In genomic region chr12:65187665-65188064, GRCh38 we compare ENCODE assay signal across 24 cellular contexts.
"Had no signal": no experiment of that assay in that cellular context is flagged by ENCODE, and none has a peak within 500 bp of the region (broad histone marks: within the 10 kb centered on the region; RNA-seq: fewer than 3 reads in every experiment).

No MANE protein-coding gene starts in this region.

- H3K4me3 Mint-ChIP-seq: activated CD4-positive, alpha-beta T cell treated with anti-CD3 and anti-CD28 coated beads, Interleukin-2, amount 10 ng/mL, durations not matched to agents 7 days and 5 days; activated CD8-positive, alpha-beta memory T cell treated with anti-CD3 and anti-CD28 coated beads, Interleukin-2, amount 10 ng/mL, durations not matched to agents 7 days and 5 days; activated CD8-positive, alpha-beta T cell treated with anti-CD3 and anti-CD28 coated beads for 36 hours; activated naive CD4-positive, alpha-beta T cell treated with anti-CD3 and anti-CD28 coated beads, Interleukin-2, amount 50 U/mL, for 24 hours; brain; naive thymus-derived CD8-positive, alpha-beta T cell; stimulated activated naive CD8-positive, alpha-beta T cell treated with anti-CD3 and anti-CD28 coated beads, Interleukin-15, amount 100 ng/mL, for 72 hours; T-helper 2 cell treated with Interferon-gamma antibody and Interleukin-4, amounts not matched to agents 5 μg/mL and 100 μg/mL, for 36 hours had no signal

- H3K4me3 ChIP-seq: lower lobe of right lung, pancreas, psoas muscle, tibial artery had no signal

- H3K27me3 ChIP-seq: pancreas, tibial artery had no signal

- H3K36me3 ChIP-seq: lower lobe of right lung, pancreas, tibial artery had no signal

- ATAC-seq: activated CD8-positive, alpha-beta memory T cell treated with anti-CD3 and anti-CD28 coated beads, Interleukin-2, amount 10 ng/mL, durations not matched to agents 7 days and 5 days; activated CD8-positive, alpha-beta T cell treated with anti-CD3 and anti-CD28 coated beads for 36 hours; esophagus mucosa; lower lobe of right lung; naive thymus-derived CD8-positive, alpha-beta T cell; psoas muscle; right cardiac atrium; stimulated activated naive CD8-positive, alpha-beta T cell treated with anti-CD3 and anti-CD28 coated beads, Interleukin-15, amount 100 ng/mL, for 72 hours had no signal

- H3K27me3 Mint-ChIP-seq: activated CD4-positive, alpha-beta T cell treated with anti-CD3 and anti-CD28 coated beads, Interleukin-2, amount 10 ng/mL, durations not matched to agents 7 days and 5 days; activated CD8-positive, alpha-beta memory T cell treated with anti-CD3 and anti-CD28 coated beads, Interleukin-2, amount 10 ng/mL, durations not matched to agents 7 days and 5 days; activated CD8-positive, alpha-beta T cell treated with anti-CD3 and anti-CD28 coated beads for 36 hours; activated naive CD4-positive, alpha-beta T cell treated with anti-CD3 and anti-CD28 coated beads, Interleukin-2, amount 50 U/mL, for 24 hours; brain; naive thymus-derived CD8-positive, alpha-beta T cell; stimulated activated naive CD8-positive, alpha-beta T cell treated with anti-CD3 and anti-CD28 coated beads, Interleukin-15, amount 100 ng/mL, for 72 hours had no signal

- FAIRE-seq: endothelial cell of umbilical vein, pancreas had no signal

- H3K9me3 ChIP-seq: lower lobe of right lung, pancreas, psoas muscle, tibial artery had no signal

- H3K27ac Mint-ChIP-seq: activated CD4-positive, alpha-beta T cell treated with anti-CD3 and anti-CD28 coated beads, Interleukin-2, amount 10 ng/mL, durations not matched to agents 7 days and 5 days; brain; stimulated activated naive CD8-positive, alpha-beta T cell treated with anti-CD3 and anti-CD28 coated beads, Interleukin-15, amount 100 ng/mL, for 72 hours had no signal

- H3K9me3 Mint-ChIP-seq: activated CD8-positive, alpha-beta T cell treated with anti-CD3 and anti-CD28 coated beads for 36 hours; activated naive CD4-positive, alpha-beta T cell treated with anti-CD3 and anti-CD28 coated beads, Interleukin-2, amount 50 U/mL, for 24 hours; brain; stimulated activated naive CD8-positive, alpha-beta T cell treated with anti-CD3 and anti-CD28 coated beads, Interleukin-15, amount 100 ng/mL, for 72 hours; T-helper 2 cell treated with Interferon-gamma antibody and Interleukin-4, amounts not matched to agents 5 μg/mL and 100 μg/mL, for 36 hours had no signal

- H3K27ac ChIP-seq: lower lobe of right lung, pancreas, psoas muscle, tibial artery, VCaP had no signal

- DNase-seq: activated CD4-positive, alpha-beta T cell treated with anti-CD3 and anti-CD28 coated beads, Interleukin-2, amount 10 ng/mL, durations not matched to agents 7 days and 5 days; activated CD4-positive, CD25-positive, alpha-beta regulatory T cell treated with anti-CD3 and anti-CD28 coated beads, Interleukin-2, amount 50 U/mL, for 72 hours; activated CD8-positive, alpha-beta memory T cell treated with anti-CD3 and anti-CD28 coated beads, Interleukin-2, amount 10 ng/mL, durations not matched to agents 7 days and 5 days; activated CD8-positive, alpha-beta T cell treated with anti-CD3 and anti-CD28 coated beads for 36 hours; activated gamma-delta T cell treated with Interleukin-2 at 50 U/mL for 16 hours; activated T-cell treated with anti-CD3 and anti-CD28 coated beads for 4 hours; aorta; dermis blood vessel endothelial cell; effector memory CD4-positive, alpha-beta T cell; foreskin melanocyte; lower lobe of right lung; naive thymus-derived CD8-positive, alpha-beta T cell; pancreas; psoas muscle; right cardiac atrium; stimulated activated CD4-positive, alpha-beta T cell treated with anti-CD3 and anti-CD28 coated beads, Interleukin-4, amount 100 ng/mL, for 24 hours; stimulated activated naive CD8-positive, alpha-beta T cell treated with anti-CD3 and anti-CD28 coated beads, Interleukin-15, amount 100 ng/mL, for 72 hours; tibial artery had no signal
